In the genomic region with DNA sequence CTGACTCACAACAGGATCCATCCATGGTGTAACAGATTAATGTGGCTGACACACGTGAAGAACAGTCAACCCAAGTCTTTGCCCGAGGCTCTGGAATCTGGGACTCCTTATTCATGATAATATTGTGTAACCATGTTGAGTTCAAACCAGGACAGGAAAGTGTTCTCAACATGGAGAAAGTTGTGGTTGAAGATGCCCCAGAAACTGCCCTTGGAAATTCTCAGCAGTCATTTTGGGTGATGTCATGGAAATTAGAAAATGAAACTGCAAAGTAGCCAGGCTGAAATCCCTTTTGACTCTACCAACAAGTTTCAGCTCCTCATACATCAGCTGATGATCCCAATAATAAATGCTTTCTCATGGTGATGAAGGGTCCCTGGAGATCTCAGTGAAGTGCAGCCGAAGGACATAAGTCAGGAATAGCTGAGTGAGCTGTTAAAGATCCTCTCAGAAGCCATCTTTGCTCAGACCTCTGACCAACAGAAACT, we compare ENCODE assay signal across 9 cellular contexts.
DNase-seq lines count a peak whose midpoint lies in the region; ATAC-seq, FAIRE-seq and TF ChIP-seq lines count a peak whose summit lies in the region.
"Had no signal": no experiment of that assay in that cellular context is flagged by ENCODE, and none has a peak within 500 bp of the region (broad histone marks: within the 10 kb centered on the region; RNA-seq: fewer than 3 reads in every experiment).

No MANE protein-coding gene starts in this region.

- H3K27me3 ChIP-seq in transverse colon (no peaks in the 10 kb centered on the region), small intestine (ENCODE audit: control insufficient read depth in 2 of 2, insufficient read depth in 2 of 2, low read length in 2 of 2) (no peaks in the 10 kb centered on the region)

- H3K4me3 ChIP-seq in astrocyte of the cerebellum (ENCODE audit: low read depth, low read length) (no peak overlapping the region), transverse colon (no peak overlapping the region), small intestine (ENCODE audit: low read depth in 1 of 2, low read length in 2 of 2) (no peak overlapping the region)

- H3K4me1 ChIP-seq in transverse colon (no peaks in the 10 kb centered on the region), small intestine (ENCODE audit: control insufficient read depth in 2 of 2, insufficient read depth in 1 of 2, low read depth in 1 of 2, low read length in 1 of 2) (no peaks in the 10 kb centered on the region)

- no peak for TF ChIP-seq CTCF in astrocyte of the cerebellum (IDR thresholded peaks at IDR 0.05; ENCODE audit: low read depth, low read length, missing control alignments)
- no peak for TF ChIP-seq CTCF in transverse colon (IDR thresholded peaks at IDR 0.05)

- in situ Hi-C loops in astrocyte of the cerebellum (cut with HindIII; ENCODE audit: low sequenced_read_pairs) (no loop called here), transverse colon (cut with MboI; ENCODE audit: low pct_ligation_motif_present in 1 of 4, low pct_unique_long_range_greater_than_20kb in 1 of 4, low sequenced_read_pairs in 3 of 4) (no loop called here)

- intact Hi-C loops in transverse colon (cut with DNase I; ENCODE audit: low total_unique reads) = no loop called here

- TF ChIP-seq EP300 in transverse colon (IDR thresholded peaks at IDR 0.05; ENCODE audit: low read depth) = no peak

- H3K36me3 ChIP-seq in transverse colon (no peaks in the 10 kb centered on the region), small intestine (ENCODE audit: control insufficient read depth in 2 of 2, insufficient read depth in 2 of 2, low read length in 2 of 2) (no peaks in the 10 kb centered on the region)

- peak; percentile 73 for DNase-seq in HTR-8/SVneo (ENCODE audit: insufficient read length, low spot score)
- DNase-seq in astrocyte of the cerebellum (ENCODE audit: low read depth) = peak; percentile 78
- peak; percentile 99 for DNase-seq in iris pigment epithelial cell (ENCODE audit: low read depth)
- no peak for DNase-seq in transverse colon
- no peak for DNase-seq in small intestine
- DNase-seq: activated naive CD4-positive, alpha-beta T cell treated with Interleukin-2 at 50 U/mL for 16 hours; NCI-H2081 had no signal

- TF ChIP-seq POLR2A in transverse colon (IDR thresholded peaks at IDR 0.05) = no peak

- WGBS in transverse colon (ENCODE audit: low coverage in 1 of 2), 2 donors = 50% methylated on average over 3 of the region's 3 CpGs; no CpG with 5 or more reads in 1 of the 2 donors
- WGBS in small intestine, 3 donors = 65 to 72% (median 72%) methylated on average over 3 of the region's 3 CpGs

- ATAC-seq in HG02571 (IDR thresholded peaks at IDR 0.05; ENCODE audit: unreplicated experiment) (no peak), GM18519 (IDR thresholded peaks at IDR 0.05; ENCODE audit: low FRiP score, unreplicated experiment) (no peak)

- H3K9me3 ChIP-seq in transverse colon = no peaks in the 10 kb centered on the region
- H3K9me3 ChIP-seq in small intestine (ENCODE audit: control insufficient read depth, low read depth) = no peaks in the 10 kb centered on the region

- H3K27ac ChIP-seq in transverse colon = peak overlapping the region in 3 of 4 donors; percentile 1 to 33 (median 31)
- H3K27ac ChIP-seq in small intestine (ENCODE audit: low read depth in 1 of 2, low read length in 1 of 2) = peak overlapping the region in 1 of 2 donors; percentile 74

- FAIRE-seq in HTR-8/SVneo (lab: Jason Lieb, UNC) (peak; percentile 62), small intestine (lab: Jason Lieb, UNC) (no peak)

Comparison
In these comparisons a context has a peak if more than half of its experiments do, and no peak if none do; other contexts are left out.
1. DNase-seq: peak in HTR-8/SVneo (single experiment), astrocyte of the cerebellum (single experiment) and iris pigment epithelial cell (single experiment); none in transverse colon (single experiment) and small intestine (single experiment).